ENCODE assay signal across 8 cellular contexts in genomic region chr3:192570757-192571156, GRCh38.
DNase-seq lines count a peak whose midpoint lies in the region; ATAC-seq and TF ChIP-seq lines count a peak whose summit lies in the region.

No MANE protein-coding gene starts in this region.

- peak overlapping the region; percentile 78 for H3K4me3 ChIP-seq in GM23248
- peak overlapping the region; percentile 41 to 59 for H3K4me3 ChIP-seq in gastroesophageal sphincter
- H3K4me3 ChIP-seq in skin epidermis: peak overlapping the region in 6 of 7 experiments; percentile 1 to 33 (median 18)

- no peak for TF ChIP-seq EP300 in gastroesophageal sphincter (IDR thresholded peaks at IDR 0.05)

- CTCF ChIA-PET in RWPE1 (lab: Yijun Ruan, JAX): no interaction called here

- peak overlapping the region; percentile 54 for H3K9ac ChIP-seq in GM23248

- H3K36me3 Mint-ChIP-seq in T-helper 2 cell treated with Interferon-gamma antibody and Interleukin-4, amounts not matched to agents 5 μg/mL and 100 μg/mL, for 36 hours (ENCODE audit: low read depth): no peaks in the 10 kb centered on the region

- no peaks in the 10 kb centered on the region for H3K79me2 ChIP-seq in GM23248 (ENCODE audit: insufficient read depth)

- ATAC-seq in gastroesophageal sphincter (no peak), HG03095 (IDR thresholded peaks at IDR 0.05; ENCODE audit: unreplicated experiment) (no peak), HG02973 (IDR thresholded peaks at IDR 0.05; ENCODE audit: unreplicated experiment) (no peak)

- TF ChIP-seq CTCF in RWPE1 (conservative IDR thresholded peaks at IDR 0.05; ENCODE audit: low read depth) (no peak), gastroesophageal sphincter (IDR thresholded peaks at IDR 0.05) (no peak), GM13976 (IDR thresholded peaks at IDR 0.05; ENCODE audit: borderline replicate concordance, control extremely low read depth, extremely low read depth, insufficient read depth, missing control alignments) (no peak)

- H3K4me1 ChIP-seq in GM23248 (ENCODE audit: insufficient read depth): 0 out of 2 replicates have a peak, but pooled peaks cover 3% of the 10 kb centered on the region
- H3K4me1 ChIP-seq in gastroesophageal sphincter: peaks cover 0 to 14% (median 0%) of the 10 kb centered on the region in 3 donors

- H3F3A ChIP-seq in GM23248 (ENCODE audit: insufficient read depth): peaks cover 5% of the 10 kb centered on the region; the same call in 1 of the 2 replicates

- in situ Hi-C loops in GM23248 (cut with MboI) (loop anchor here (25.0 kb wide), 1 partner anchor 492 kb away; no protein-coding TSS in a partner anchor), GM13976 (cut with MboI; ENCODE audit: low sequenced_read_pairs, unreplicated experiment) (loop anchor here (25.0 kb wide), 1 partner anchor 992 kb away; the partner anchor contains the start of gene ATP13A4)

- TF ChIP-seq POLR2A in gastroesophageal sphincter (IDR thresholded peaks at IDR 0.05): no peak

- no peaks in the 10 kb centered on the region for H3K36me3 ChIP-seq in GM23248 (ENCODE audit: low read depth)
- H3K36me3 ChIP-seq in gastroesophageal sphincter: no peaks in the 10 kb centered on the region

- peak overlapping the region; percentile 99 for H3K4me2 ChIP-seq in GM23248 (ENCODE audit: unreplicated experiment)

- H3K9me3 ChIP-seq in GM23248 (ENCODE audit: low read depth): no peaks in the 10 kb centered on the region
- H3K9me3 ChIP-seq in gastroesophageal sphincter: no peaks in the 10 kb centered on the region

- H3K9me3 Mint-ChIP-seq in T-helper 2 cell treated with Interferon-gamma antibody and Interleukin-4, amounts not matched to agents 5 μg/mL and 100 μg/mL, for 36 hours: no peaks in the 10 kb centered on the region

- 1 to 3% methylated on average over 4 of the region's 4 CpGs for WGBS in GM23248 (ENCODE audit: low coverage in 1 of 2, low lambda C conversion rate in 2 of 2, missing lambda C conversion rate in 2 of 2), 2 experiments
- WGBS in gastroesophageal sphincter (ENCODE audit: low coverage in 1 of 2), 2 donors: 12 to 54% methylated on average over 4 of the region's 4 CpGs

- no peak overlapping the region for H3K27ac ChIP-seq in GM23248
- H3K27ac ChIP-seq in RWPE1: no peak overlapping the region
- no peak overlapping the region for H3K27ac ChIP-seq in gastroesophageal sphincter
- H3K27ac ChIP-seq in skin epidermis: peak overlapping the region in 2 of 21 experiments; percentile 15 to 17

- H2AFZ ChIP-seq in GM23248: peak overlapping the region; percentile 85

- H3K27me3 Mint-ChIP-seq in T-helper 2 cell treated with Interferon-gamma antibody and Interleukin-4, amounts not matched to agents 5 μg/mL and 100 μg/mL, for 36 hours (ENCODE audit: low read depth): peaks cover 22% of the 10 kb centered on the region

- POLR2A ChIA-PET in RWPE1 (lab: Yijun Ruan, JAX; ENCODE audit: low non-redundant PET): no interaction called here

- H3K27ac Mint-ChIP-seq in T-helper 2 cell treated with Interferon-gamma antibody and Interleukin-4, amounts not matched to agents 5 μg/mL and 100 μg/mL, for 36 hours: no peak overlapping the region

- no peaks in the 10 kb centered on the region for H3K27me3 ChIP-seq in GM23248 (replicated peaks; ENCODE audit: insufficient read depth)
- no peaks in the 10 kb centered on the region for H3K27me3 ChIP-seq in gastroesophageal sphincter

- H3K9me2 ChIP-seq in GM23248 (ENCODE audit: insufficient read depth): no peaks in the 10 kb centered on the region

- no peak overlapping the region for H3K4me3 Mint-ChIP-seq in T-helper 2 cell treated with Interferon-gamma antibody and Interleukin-4, amounts not matched to agents 5 μg/mL and 100 μg/mL, for 36 hours

- H3K4me1 Mint-ChIP-seq in T-helper 2 cell treated with Interferon-gamma antibody and Interleukin-4, amounts not matched to agents 5 μg/mL and 100 μg/mL, for 36 hours (ENCODE audit: low read depth): peaks cover 2% of the 10 kb centered on the region

- DNase-seq in GM23248 (peak; percentile 51), RWPE1 (ENCODE audit: low spot score) (peak; percentile 11), GM13976 (ENCODE audit: low spot score) (no peak)
- no peak for DNase-seq in T-helper 2 cell treated with Interferon-gamma antibody and Interleukin-4, amounts not matched to agents 5 μg/mL and 100 μg/mL, for 36 hours (ENCODE audit: low spot score)

- no peaks in the 10 kb centered on the region for H4K20me1 ChIP-seq in GM23248 (ENCODE audit: insufficient read depth)

Comparison
In these comparisons a context has a peak if more than half of its experiments do, and no peak if none do; other contexts are left out.
1. DNase-seq: peak in GM23248 (single experiment) and RWPE1 (single experiment); none in T-helper 2 cell treated with Interferon-gamma antibody and Interleukin-4, amounts not matched to agents 5 μg/mL and 100 μg/mL, for 36 hours (single experiment) and GM13976 (single experiment).
2. H3K4me3 ChIP-seq: peak in every context shown above with its lines; median percentile 78 in GM23248; 50 in gastroesophageal sphincter; 18 in skin epidermis.